Comparison of ENCODE assay signal across 24 cellular contexts in the genomic region with DNA sequence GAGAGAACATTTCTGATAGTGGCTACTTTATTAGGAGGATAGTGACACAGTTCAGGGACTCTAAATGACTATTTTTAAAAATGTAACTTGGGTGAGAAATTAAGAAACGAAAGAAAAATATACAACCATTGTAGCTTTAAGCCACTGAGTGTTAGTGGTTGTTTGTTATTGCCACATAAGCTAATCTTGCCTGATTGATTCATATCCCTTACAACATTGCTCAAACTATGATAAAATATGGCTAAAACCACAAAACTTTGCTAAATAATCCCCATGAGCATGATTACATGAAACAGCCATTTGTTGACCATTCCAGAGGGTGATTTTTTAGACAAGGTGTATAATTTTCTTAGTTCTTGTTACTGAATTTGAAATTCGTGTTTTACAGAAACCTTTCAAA.
"Had no signal": no experiment of that assay in that cellular context is flagged by ENCODE, and none has a peak within 500 bp of the region (broad histone marks: within the 10 kb centered on the region; RNA-seq: fewer than 3 reads in every experiment).

No MANE protein-coding gene starts in this region.

- H3K4me3 ChIP-seq: breast epithelium, lung, testis, upper lobe of left lung had no signal

- FAIRE-seq: astrocyte, endothelial cell of umbilical vein, frontal cortex, kidney had no signal

- H3K27ac ChIP-seq: breast epithelium, parathyroid adenoma, testis, upper lobe of left lung, WERI-Rb-1 had no signal

- DNase-seq: activated CD4-positive, alpha-beta T cell treated with anti-CD3 and anti-CD28 coated beads for 1 hour; activated CD8-positive, alpha-beta memory T cell treated with anti-CD3 and anti-CD28 coated beads for 24 hours; activated CD8-positive, alpha-beta memory T cell treated with anti-CD3 and anti-CD28 coated beads, Interleukin-2, amount 50 U/mL, for 48 hours; activated effector memory CD4-positive, alpha-beta T cell treated with Interleukin-2 at 50 U/mL for 16 hours; activated naive CD4-positive, alpha-beta T cell treated with anti-CD3 and anti-CD28 coated beads, Interleukin-2, amount 50 U/mL, for 16 hours; activated T-cell treated with anti-CD3 and anti-CD28 coated beads, Interleukin-2, amount 50 U/mL, for 48 hours; dermis blood vessel endothelial cell; effector memory CD4-positive, alpha-beta T cell; hypothalamus; kidney; stimulated activated CD4-positive, alpha-beta T cell treated with anti-CD3 and anti-CD28 coated beads, Interleukin-4, amount 100 ng/mL, for 4 hours; T-helper 17 cell; testis; upper lobe of left lung; WERI-Rb-1 had no signal

- H3K27me3 ChIP-seq: breast epithelium, testis, upper lobe of left lung had no signal

- ATAC-seq: left lobe of liver; sciatic nerve; stimulated activated memory B cell treated with anti-CD40 and anti-IgM and Interleukin-4, amounts not matched to agents 10 μg/mL and 1 μg/mL and 100 μg/mL, for 72 hours; T-helper 17 cell had no signal

- H3K36me3 ChIP-seq: breast epithelium, upper lobe of left lung, WERI-Rb-1 had no signal
